ENCODE assay signal across 1 cellular context in the genomic region with DNA sequence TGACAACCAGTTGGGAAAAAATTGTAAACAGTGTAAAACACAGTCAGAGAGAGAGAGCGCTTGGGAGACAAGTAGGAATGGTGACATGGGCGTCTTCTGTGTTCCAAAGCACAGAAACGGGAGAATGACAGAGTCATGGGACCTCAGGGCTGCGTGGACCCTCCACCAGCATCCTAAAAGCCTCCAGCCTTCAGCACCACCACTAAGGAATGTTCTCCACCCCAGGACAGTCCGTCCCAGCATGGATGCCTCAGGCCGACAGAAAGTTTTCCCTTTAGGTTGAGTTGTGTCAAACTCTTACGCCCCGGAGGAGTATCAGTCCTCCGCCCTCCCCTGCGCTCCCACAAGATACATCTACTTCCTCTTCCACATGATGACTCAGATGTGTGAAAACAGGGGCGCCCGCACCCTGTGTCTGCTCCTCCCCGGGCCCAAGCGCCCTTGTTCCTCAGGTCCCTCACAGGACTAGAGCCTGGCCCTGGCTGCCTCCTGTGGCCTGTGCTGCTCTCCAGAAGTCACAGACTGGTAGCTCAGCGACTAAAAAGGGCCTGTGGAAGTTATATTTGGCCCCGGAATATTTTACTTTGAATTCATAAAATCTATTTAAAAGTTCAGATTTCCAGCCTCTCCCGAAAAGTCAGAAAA.
A peak's percentile ranks its signal among the peaks of the same experiment; 100 is the strongest.
TF ChIP-seq lines count a peak whose summit lies in the region.

No MANE protein-coding gene starts in this region.

TF ChIP-seq in K562, 482 proteins besides CTCF, POLR2A, EP300 and RAD21 (continued from another document and continues in another):
- TF ChIP-seq NR2C1 (IDR thresholded peaks at IDR 0.05), result no peak
- TF ChIP-seq NR2C1 (tag; IDR thresholded peaks at IDR 0.05), result peak; percentile 63
- TF ChIP-seq HNRNPLL (IDR thresholded peaks at IDR 0.05; ENCODE audit: low read depth, low read length, poor library complexity, severe bottlenecking), result no peak
- TF ChIP-seq, protein P1, sequence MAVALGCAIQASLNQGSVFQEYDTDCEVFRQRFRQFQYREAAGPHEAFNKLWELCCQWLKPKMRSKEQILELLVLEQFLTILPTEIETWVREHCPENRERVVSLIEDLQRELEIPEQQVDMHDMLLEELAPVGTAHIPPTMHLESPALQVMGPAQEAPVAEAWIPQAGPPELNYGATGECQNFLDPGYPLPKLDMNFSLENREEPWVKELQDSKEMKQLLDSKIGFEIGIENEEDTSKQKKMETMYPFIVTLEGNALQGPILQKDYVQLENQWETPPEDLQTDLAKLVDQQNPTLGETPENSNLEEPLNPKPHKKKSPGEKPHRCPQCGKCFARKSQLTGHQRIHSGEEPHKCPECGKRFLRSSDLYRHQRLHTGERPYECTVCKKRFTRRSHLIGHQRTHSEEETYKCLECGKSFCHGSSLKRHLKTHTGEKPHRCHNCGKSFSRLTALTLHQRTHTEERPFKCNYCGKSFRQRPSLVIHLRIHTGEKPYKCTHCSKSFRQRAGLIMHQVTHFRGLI (CRISPR knock-in tag; IDR thresholded peaks at IDR 0.05), result peak; percentile 81
- TF ChIP-seq U2AF1 (optimal IDR thresholded peaks at IDR 0.05; ENCODE audit: low read depth, low read length), result no peak
- no peak for TF ChIP-seq POLR2H (tag; IDR thresholded peaks at IDR 0.05; ENCODE audit: low read depth)
- no peak for TF ChIP-seq TAF9B (IDR thresholded peaks at IDR 0.05; ENCODE audit: partially characterized antibody)
- TF ChIP-seq, protein P2, sequence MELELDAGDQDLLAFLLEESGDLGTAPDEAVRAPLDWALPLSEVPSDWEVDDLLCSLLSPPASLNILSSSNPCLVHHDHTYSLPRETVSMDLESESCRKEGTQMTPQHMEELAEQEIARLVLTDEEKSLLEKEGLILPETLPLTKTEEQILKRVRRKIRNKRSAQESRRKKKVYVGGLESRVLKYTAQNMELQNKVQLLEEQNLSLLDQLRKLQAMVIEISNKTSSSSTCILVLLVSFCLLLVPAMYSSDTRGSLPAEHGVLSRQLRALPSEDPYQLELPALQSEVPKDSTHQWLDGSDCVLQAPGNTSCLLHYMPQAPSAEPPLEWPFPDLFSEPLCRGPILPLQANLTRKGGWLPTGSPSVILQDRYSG (tag; conservative IDR thresholded peaks at IDR 0.05; ENCODE audit: low read depth), result peak; percentile 32; the same call in 1 of the 2 replicates
- no peak for TF ChIP-seq CHD1 (IDR thresholded peaks at IDR 0.05; ENCODE audit: low read length)
- TF ChIP-seq, protein P3, sequence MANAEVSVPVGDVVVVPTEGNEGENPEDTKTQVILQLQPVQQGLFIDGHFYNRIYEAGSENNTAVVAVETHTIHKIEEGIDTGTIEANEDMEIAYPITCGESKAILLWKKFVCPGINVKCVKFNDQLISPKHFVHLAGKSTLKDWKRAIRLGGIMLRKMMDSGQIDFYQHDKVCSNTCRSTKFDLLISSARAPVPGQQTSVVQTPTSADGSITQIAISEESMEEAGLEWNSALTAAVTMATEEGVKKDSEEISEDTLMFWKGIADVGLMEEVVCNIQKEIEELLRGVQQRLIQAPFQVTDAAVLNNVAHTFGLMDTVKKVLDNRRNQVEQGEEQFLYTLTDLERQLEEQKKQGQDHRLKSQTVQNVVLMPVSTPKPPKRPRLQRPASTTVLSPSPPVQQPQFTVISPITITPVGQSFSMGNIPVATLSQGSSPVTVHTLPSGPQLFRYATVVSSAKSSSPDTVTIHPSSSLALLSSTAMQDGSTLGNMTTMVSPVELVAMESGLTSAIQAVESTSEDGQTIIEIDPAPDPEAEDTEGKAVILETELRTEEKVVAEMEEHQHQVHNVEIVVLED (CRISPR knock-in tag; IDR thresholded peaks at IDR 0.05), result no peak
- TF ChIP-seq TRIM28 (IDR thresholded peaks at IDR 0.05), result no peak
- no peak for TF ChIP-seq NCOA1 (IDR thresholded peaks at IDR 0.05; ENCODE audit: low read depth)
- no peak for TF ChIP-seq KLF10 (CRISPR knock-in tag; IDR thresholded peaks at IDR 0.05)
- TF ChIP-seq ZNF785 (CRISPR knock-in tag; IDR thresholded peaks at IDR 0.05), result no peak
- TF ChIP-seq TAF7 (tag; IDR thresholded peaks at IDR 0.05), result no peak
- TF ChIP-seq, protein P4, sequence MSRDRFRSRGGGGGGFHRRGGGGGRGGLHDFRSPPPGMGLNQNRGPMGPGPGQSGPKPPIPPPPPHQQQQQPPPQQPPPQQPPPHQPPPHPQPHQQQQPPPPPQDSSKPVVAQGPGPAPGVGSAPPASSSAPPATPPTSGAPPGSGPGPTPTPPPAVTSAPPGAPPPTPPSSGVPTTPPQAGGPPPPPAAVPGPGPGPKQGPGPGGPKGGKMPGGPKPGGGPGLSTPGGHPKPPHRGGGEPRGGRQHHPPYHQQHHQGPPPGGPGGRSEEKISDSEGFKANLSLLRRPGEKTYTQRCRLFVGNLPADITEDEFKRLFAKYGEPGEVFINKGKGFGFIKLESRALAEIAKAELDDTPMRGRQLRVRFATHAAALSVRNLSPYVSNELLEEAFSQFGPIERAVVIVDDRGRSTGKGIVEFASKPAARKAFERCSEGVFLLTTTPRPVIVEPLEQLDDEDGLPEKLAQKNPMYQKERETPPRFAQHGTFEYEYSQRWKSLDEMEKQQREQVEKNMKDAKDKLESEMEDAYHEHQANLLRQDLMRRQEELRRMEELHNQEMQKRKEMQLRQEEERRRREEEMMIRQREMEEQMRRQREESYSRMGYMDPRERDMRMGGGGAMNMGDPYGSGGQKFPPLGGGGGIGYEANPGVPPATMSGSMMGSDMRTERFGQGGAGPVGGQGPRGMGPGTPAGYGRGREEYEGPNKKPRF (IDR thresholded peaks at IDR 0.05; ENCODE audit: low read depth, low read length), result no peak
- TF ChIP-seq RBM17 (IDR thresholded peaks at IDR 0.05; ENCODE audit: borderline replicate concordance, low read depth, low read length), result no peak
- no peak for TF ChIP-seq GATAD2B (IDR thresholded peaks at IDR 0.05; ENCODE audit: borderline replicate concordance)
- no peak for TF ChIP-seq ZNF79 (CRISPR knock-in tag; IDR thresholded peaks at IDR 0.05; ENCODE audit: low read depth)
- TF ChIP-seq ZNF696 (CRISPR knock-in tag; conservative IDR thresholded peaks at IDR 0.05), result no peak
- TF ChIP-seq ZFX (CRISPR knock-in tag; IDR thresholded peaks at IDR 0.05), result no peak; the same call in 1 of the 2 replicates
- TF ChIP-seq RCOR1 (IDR thresholded peaks at IDR 0.05; ENCODE audit: borderline replicate concordance in 1 of 2, low read depth in 2 of 2, low read length in 2 of 2), result peak; percentile 20 to 57; a peak in 3 of 4 replicates
- TF ChIP-seq MAFF (IDR thresholded peaks at IDR 0.05; ENCODE audit: low read length), result peak; percentile 26
- TF ChIP-seq CXXC5 (CRISPR knock-in tag; IDR thresholded peaks at IDR 0.05), result peak; percentile 60
- no peak for TF ChIP-seq EHMT2 (IDR thresholded peaks at IDR 0.05)
- TF ChIP-seq, protein P5, sequence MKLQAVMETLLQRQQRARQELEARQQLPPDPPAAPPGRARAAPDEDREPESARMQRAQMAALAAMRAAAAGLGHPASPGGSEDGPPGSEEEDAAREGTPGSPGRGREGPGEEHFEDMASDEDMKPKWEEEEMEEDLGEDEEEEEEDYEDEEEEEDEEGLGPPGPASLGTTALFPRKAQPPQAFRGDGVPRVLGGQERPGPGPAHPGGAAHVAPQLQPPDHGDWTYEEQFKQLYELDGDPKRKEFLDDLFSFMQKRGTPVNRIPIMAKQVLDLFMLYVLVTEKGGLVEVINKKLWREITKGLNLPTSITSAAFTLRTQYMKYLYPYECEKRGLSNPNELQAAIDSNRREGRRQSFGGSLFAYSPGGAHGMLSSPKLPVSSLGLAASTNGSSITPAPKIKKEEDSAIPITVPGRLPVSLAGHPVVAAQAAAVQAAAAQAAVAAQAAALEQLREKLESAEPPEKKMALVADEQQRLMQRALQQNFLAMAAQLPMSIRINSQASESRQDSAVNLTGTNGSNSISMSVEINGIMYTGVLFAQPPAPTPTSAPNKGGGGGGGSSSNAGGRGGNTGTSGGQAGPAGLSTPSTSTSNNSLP (IDR thresholded peaks at IDR 0.05; ENCODE audit: borderline replicate concordance, low read depth, low read length), result no peak
- TF ChIP-seq, protein P6, sequence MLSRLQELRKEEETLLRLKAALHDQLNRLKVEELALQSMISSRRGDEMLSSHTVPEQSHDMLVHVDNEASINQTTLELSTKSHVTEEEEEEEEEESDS (CRISPR knock-in tag; IDR thresholded peaks at IDR 0.05), result no peak
- no peak for TF ChIP-seq HIVEP1 (CRISPR knock-in tag; IDR thresholded peaks at IDR 0.05)
- TF ChIP-seq ZNF133 (CRISPR knock-in tag; IDR thresholded peaks at IDR 0.05), result no peak
- TF ChIP-seq JUND (IDR thresholded peaks at IDR 0.05; ENCODE audit: borderline replicate concordance, low read depth, low read length), result peak; percentile 96
- TF ChIP-seq JUND (tag; IDR thresholded peaks at IDR 0.05; ENCODE audit: borderline replicate concordance, low read depth, low read length), result peak; percentile 96; the same call in 2 of the 3 replicates
- no peak for TF ChIP-seq XRCC3 (IDR thresholded peaks at IDR 0.05)
- TF ChIP-seq, protein P7, sequence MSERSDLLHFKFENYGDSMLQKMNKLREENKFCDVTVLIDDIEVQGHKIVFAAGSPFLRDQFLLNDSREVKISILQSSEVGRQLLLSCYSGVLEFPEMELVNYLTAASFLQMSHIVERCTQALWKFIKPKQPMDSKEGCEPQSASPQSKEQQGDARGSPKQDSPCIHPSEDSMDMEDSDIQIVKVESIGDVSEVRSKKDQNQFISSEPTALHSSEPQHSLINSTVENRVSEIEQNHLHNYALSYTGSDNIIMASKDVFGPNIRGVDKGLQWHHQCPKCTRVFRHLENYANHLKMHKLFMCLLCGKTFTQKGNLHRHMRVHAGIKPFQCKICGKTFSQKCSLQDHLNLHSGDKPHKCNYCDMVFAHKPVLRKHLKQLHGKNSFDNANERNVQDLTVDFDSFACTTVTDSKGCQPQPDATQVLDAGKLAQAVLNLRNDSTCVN (CRISPR knock-in tag; IDR thresholded peaks at IDR 0.05), result no peak
- TF ChIP-seq, protein P8, sequence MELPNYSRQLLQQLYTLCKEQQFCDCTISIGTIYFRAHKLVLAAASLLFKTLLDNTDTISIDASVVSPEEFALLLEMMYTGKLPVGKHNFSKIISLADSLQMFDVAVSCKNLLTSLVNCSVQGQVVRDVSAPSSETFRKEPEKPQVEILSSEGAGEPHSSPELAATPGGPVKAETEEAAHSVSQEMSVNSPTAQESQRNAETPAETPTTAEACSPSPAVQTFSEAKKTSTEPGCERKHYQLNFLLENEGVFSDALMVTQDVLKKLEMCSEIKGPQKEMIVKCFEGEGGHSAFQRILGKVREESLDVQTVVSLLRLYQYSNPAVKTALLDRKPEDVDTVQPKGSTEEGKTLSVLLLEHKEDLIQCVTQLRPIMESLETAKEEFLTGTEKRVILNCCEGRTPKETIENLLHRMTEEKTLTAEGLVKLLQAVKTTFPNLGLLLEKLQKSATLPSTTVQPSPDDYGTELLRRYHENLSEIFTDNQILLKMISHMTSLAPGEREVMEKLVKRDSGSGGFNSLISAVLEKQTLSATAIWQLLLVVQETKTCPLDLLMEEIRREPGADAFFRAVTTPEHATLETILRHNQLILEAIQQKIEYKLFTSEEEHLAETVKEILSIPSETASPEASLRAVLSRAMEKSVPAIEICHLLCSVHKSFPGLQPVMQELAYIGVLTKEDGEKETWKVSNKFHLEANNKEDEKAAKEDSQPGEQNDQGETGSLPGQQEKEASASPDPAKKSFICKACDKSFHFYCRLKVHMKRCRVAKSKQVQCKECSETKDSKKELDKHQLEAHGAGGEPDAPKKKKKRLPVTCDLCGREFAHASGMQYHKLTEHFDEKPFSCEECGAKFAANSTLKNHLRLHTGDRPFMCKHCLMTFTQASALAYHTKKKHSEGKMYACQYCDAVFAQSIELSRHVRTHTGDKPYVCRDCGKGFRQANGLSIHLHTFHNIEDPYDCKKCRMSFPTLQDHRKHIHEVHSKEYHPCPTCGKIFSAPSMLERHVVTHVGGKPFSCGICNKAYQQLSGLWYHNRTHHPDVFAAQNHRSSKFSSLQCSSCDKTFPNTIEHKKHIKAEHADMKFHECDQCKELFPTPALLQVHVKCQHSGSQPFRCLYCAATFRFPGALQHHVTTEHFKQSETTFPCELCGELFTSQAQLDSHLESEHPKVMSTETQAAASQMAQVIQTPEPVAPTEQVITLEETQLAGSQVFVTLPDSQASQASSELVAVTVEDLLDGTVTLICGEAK (IDR thresholded peaks at IDR 0.05), result peak; percentile 47; the same call in 1 of the 2 replicates
- TF ChIP-seq, protein P8 (CRISPR knock-in tag; IDR thresholded peaks at IDR 0.05), result no peak
- TF ChIP-seq SRF (CRISPR knock-in tag; IDR thresholded peaks at IDR 0.05), result no peak
- no peak for TF ChIP-seq SRSF7 (optimal IDR thresholded peaks at IDR 0.05; ENCODE audit: low read depth, low read length)
- TF ChIP-seq JUNB (CRISPR knock-in tag; conservative IDR thresholded peaks at IDR 0.05), result 0 out of 2 replicates have a peak, but pooled peaks have one; percentile 34
- no peak for TF ChIP-seq GABPB2 (CRISPR knock-in tag; conservative IDR thresholded peaks at IDR 0.05)
- no peak for TF ChIP-seq PPARD (CRISPR knock-in tag; IDR thresholded peaks at IDR 0.05)
- TF ChIP-seq RNF2 (IDR thresholded peaks at IDR 0.05), result peak; percentile 66; the same call in 1 of the 2 replicates
- TF ChIP-seq TEAD1 (CRISPR knock-in tag; IDR thresholded peaks at IDR 0.05), result no peak
- no peak for TF ChIP-seq FOXJ2 (tag; IDR thresholded peaks at IDR 0.05)
- TF ChIP-seq CC2D1A (IDR thresholded peaks at IDR 0.05), result no peak
- TF ChIP-seq GTF2E2 (tag; IDR thresholded peaks at IDR 0.05), result peak; percentile 15; the same call in 1 of the 2 replicates
- no peak for TF ChIP-seq ZNF507 (tag; conservative IDR thresholded peaks at IDR 0.05)
